Comparison of ENCODE assay signal across 8 cellular contexts in genomic region chr10:122703483-122704448, GRCh38. TPM values are rescaled to one million over a fixed set of nuclear protein-coding genes. Genes with fewer than 3 reads are reported as not detected.
DNase-seq lines count a peak whose midpoint lies in the region; ATAC-seq and TF ChIP-seq lines count a peak whose summit lies in the region.

No MANE protein-coding gene starts in this region.

- no peak overlapping the region for H2AK5ac ChIP-seq in H9 (ENCODE audit: insufficient read length, low read length)

- H2BK120ac ChIP-seq in H9 (ENCODE audit: low read depth, low read length, poor library complexity, severe bottlenecking) = no peak overlapping the region

- no peaks in the 10 kb centered on the region for H3K23me2 ChIP-seq in H9 (ENCODE audit: insufficient read length, low read depth, low read length, poor library complexity, severe bottlenecking)

- H2BK15ac ChIP-seq in H9 (ENCODE audit: low read depth, low read length) = no peak overlapping the region

- no peaks in the 10 kb centered on the region for H3K27me3 Mint-ChIP-seq in H9 (ENCODE audit: low read depth)
- peaks cover 5% of the 10 kb centered on the region for H3K27me3 Mint-ChIP-seq in activated CD4-positive, alpha-beta T cell treated with anti-CD3 and anti-CD28 coated beads, Interleukin-2, amount 10 ng/mL, durations not matched to agents 24 days and 14 days
- H3K27me3 Mint-ChIP-seq in memory B cell = peaks cover 4% of the 10 kb centered on the region

- TF ChIP-seq CTCF in H9 (conservative IDR thresholded peaks at IDR 0.05) = peak; percentile 96

- H3K27me3 ChIP-seq in H9 (ENCODE audit: insufficient read depth, low read length) = no peaks in the 10 kb centered on the region

- WGBS in H9 (ENCODE audit: extremely low coverage, insufficient read length, low lambda C conversion rate) = 100% methylated on average over 1 of the region's 9 CpGs

- H3K23ac ChIP-seq in H9 (ENCODE audit: insufficient read length, low read depth, low read length) = no peak overlapping the region

- no peaks in the 10 kb centered on the region for H3K36me3 Mint-ChIP-seq in H9 (ENCODE audit: insufficient read depth in 1 of 3, low read depth in 3 of 3)
- no peaks in the 10 kb centered on the region for H3K36me3 Mint-ChIP-seq in activated CD4-positive, alpha-beta T cell treated with anti-CD3 and anti-CD28 coated beads, Interleukin-2, amount 10 ng/mL, durations not matched to agents 24 days and 14 days (ENCODE audit: low read depth)
- H3K36me3 Mint-ChIP-seq in memory B cell = no peaks in the 10 kb centered on the region

- no peak overlapping the region for H3K4me2 ChIP-seq in H9 (ENCODE audit: insufficient read depth, insufficient read length, low read length)

- no peak overlapping the region for H3K18ac ChIP-seq in H9 (ENCODE audit: insufficient read length, low read depth, low read length)

- H4K5ac ChIP-seq in H9 (ENCODE audit: insufficient read length, low read depth, low read length) = no peak overlapping the region

- H3K9me3 Mint-ChIP-seq in H9 (no peaks in the 10 kb centered on the region), memory B cell (no peaks in the 10 kb centered on the region)
- H3K9me3 Mint-ChIP-seq in activated CD4-positive, alpha-beta T cell treated with anti-CD3 and anti-CD28 coated beads, Interleukin-2, amount 10 ng/mL, durations not matched to agents 24 days and 14 days = no peaks in the 10 kb centered on the region

- H3K9ac ChIP-seq in H9 (ENCODE audit: extremely low read depth, insufficient read length, low read length) = no peak overlapping the region

- H3K27ac ChIP-seq in H9 (ENCODE audit: insufficient read length, low read depth, low read length) = no peak overlapping the region

- H3K9me3 ChIP-seq in H9 (ENCODE audit: control insufficient read depth, low read depth, low read length) = no peaks in the 10 kb centered on the region

- no peaks in the 10 kb centered on the region for H4K20me1 ChIP-seq in H9 (ENCODE audit: control insufficient read depth, insufficient read depth, insufficient read length)

- ATAC-seq in memory B cell (ENCODE audit: low read depth) (no peak), GM19455 (IDR thresholded peaks at IDR 0.05; ENCODE audit: unreplicated experiment) (no peak)

- H3K79me1 ChIP-seq in H9 (ENCODE audit: insufficient read depth, low read depth, low read length, poor library complexity, severe bottlenecking) = no peaks in the 10 kb centered on the region

- no peak overlapping the region for H3K14ac ChIP-seq in H9 (ENCODE audit: insufficient read depth, low read length)

- no peak overlapping the region for H3K4ac ChIP-seq in H9 (ENCODE audit: low read depth, low read length)

- no peaks in the 10 kb centered on the region for H3K4me1 ChIP-seq in H9 (ENCODE audit: insufficient read depth, low read length)

- H2BK20ac ChIP-seq in H9 (ENCODE audit: low read depth, low read length, poor library complexity, severe bottlenecking) = no peak overlapping the region

- H3K4me3 Mint-ChIP-seq in H9 (no peak overlapping the region), memory B cell (no peak overlapping the region)
- no peak overlapping the region for H3K4me3 Mint-ChIP-seq in activated CD4-positive, alpha-beta T cell treated with anti-CD3 and anti-CD28 coated beads, Interleukin-2, amount 10 ng/mL, durations not matched to agents 24 days and 14 days

- H4K91ac ChIP-seq in H9 (ENCODE audit: insufficient read length, low read depth, low read length) = no peak overlapping the region

- no peak overlapping the region for H3K27ac Mint-ChIP-seq in H9
- no peak overlapping the region for H3K27ac Mint-ChIP-seq in activated CD4-positive, alpha-beta T cell treated with anti-CD3 and anti-CD28 coated beads, Interleukin-2, amount 10 ng/mL, durations not matched to agents 24 days and 14 days
- H3K27ac Mint-ChIP-seq in memory B cell = no peak overlapping the region

- no peak overlapping the region for H4K8ac ChIP-seq in H9 (replicated peaks; ENCODE audit: insufficient read length, low read depth, low read length)

- peak; percentile 60 for DNase-seq in DMS53 treated with DMSO at 0.1 percent for 48 hours (lab: John Stamatoyannopoulos, UW; ENCODE audit: unreplicated experiment)
- DNase-seq in H9 = peak; percentile 83
- DNase-seq in NCI-H2196 (lab: John Stamatoyannopoulos, UW; ENCODE audit: unreplicated experiment) = peak; percentile 55
- DNase-seq in activated CD4-positive, alpha-beta T cell treated with anti-CD3 and anti-CD28 coated beads, Interleukin-2, amount 10 ng/mL, durations not matched to agents 24 days and 14 days = peak; percentile 81
- DNase-seq in effector CD4-positive, alpha-beta T cell = peak; percentile 36
- peak; percentile 13 to 30 for DNase-seq in memory B cell (ENCODE audit: low spot score in 2 of 2)
- DNase-seq in stimulated activated CD8-positive, alpha-beta memory T cell treated with anti-CD3 and anti-CD28 coated beads, Interleukin-15, amount 100 ng/mL, for 48 hours (ENCODE audit: low read depth in 2 of 2) = peak; percentile 14 to 28

- H3K4me1 Mint-ChIP-seq in H9 (peaks cover 21 to 26% of the 10 kb centered on the region in 2 experiments), memory B cell (peaks cover 6% of the 10 kb centered on the region)
- H3K4me1 Mint-ChIP-seq in activated CD4-positive, alpha-beta T cell treated with anti-CD3 and anti-CD28 coated beads, Interleukin-2, amount 10 ng/mL, durations not matched to agents 24 days and 14 days = no peaks in the 10 kb centered on the region

- no peak overlapping the region for H2BK5ac ChIP-seq in H9 (ENCODE audit: insufficient read length, low read length)

- intact Hi-C loops in activated CD4-positive, alpha-beta T cell treated with anti-CD3 and anti-CD28 coated beads, Interleukin-2, amount 10 ng/mL, durations not matched to agents 24 days and 14 days (cut with micrococcal nuclease) = no loop called here

- no peak overlapping the region for H3T11ph ChIP-seq in H9 (ENCODE audit: low read length)

- H2AFZ ChIP-seq in H9 (ENCODE audit: low read length) = no peak overlapping the region

- no peak overlapping the region for H2BK12ac ChIP-seq in H9 (ENCODE audit: insufficient read length, low read depth, low read length)

- no peaks in the 10 kb centered on the region; the same call in 1 of the 2 replicates for H3K79me2 ChIP-seq in H9 (ENCODE audit: insufficient read depth, low read length)

- H3K56ac ChIP-seq in H9 (ENCODE audit: insufficient read length, low read depth, low read length) = no peak overlapping the region

RNA-seq across cellular contexts. Expression of gene C10orf120, which starts 4.1 kb away (rescaled TPM):
- total RNA-seq in H9 (2021) = not detected in 2 replicates
- not detected in 2 replicates for total RNA-seq in activated CD4-positive, alpha-beta T cell treated with anti-CD3 and anti-CD28 coated beads, Interleukin-2, amount 10 ng/mL, durations not matched to agents 24 days and 14 days

Comparison
In these comparisons a context has a peak if more than half of its experiments do, and no peak if none do; other contexts are left out.
1. DNase-seq: peak in every context shown above with its lines; median percentile 83 in H9; 81 in activated CD4-positive, alpha-beta T cell treated with anti-CD3 and anti-CD28 coated beads, Interleukin-2, amount 10 ng/mL, durations not matched to agents 24 days and 14 days; 60 in DMS53 treated with DMSO at 0.1 percent for 48 hours; 55 in NCI-H2196; 36 in effector CD4-positive, alpha-beta T cell; 22 in memory B cell; 21 in stimulated activated CD8-positive, alpha-beta memory T cell treated with anti-CD3 and anti-CD28 coated beads, Interleukin-15, amount 100 ng/mL, for 48 hours.